In genomic region chr3:10466186-10466585, GRCh38 we compare ENCODE assay signal across 21 cellular contexts. TPM values are rescaled to one million over a fixed set of nuclear protein-coding genes. Genes with fewer than 3 reads are reported as not detected.
"Had no signal": no experiment of that assay in that cellular context is flagged by ENCODE, and none has a peak within 500 bp of the region (broad histone marks: within the 10 kb centered on the region; RNA-seq: fewer than 3 reads in every experiment).

No MANE protein-coding gene starts in this region.

- H3K9me3 Mint-ChIP-seq: naive thymus-derived CD8-positive, alpha-beta T cell; stimulated activated memory B cell treated with anti-CD40 and anti-IgM and Interleukin-4, amounts not matched to agents 10 μg/mL and 1 μg/mL and 100 μg/mL, for 72 hours; stimulated activated naive CD8-positive, alpha-beta T cell treated with anti-CD3 and anti-CD28 coated beads, Interleukin-15, Interleukin-2, amounts not matched to agents 100 ng/mL and 50 ng/mL, for 24 hours had no signal

- H3K27me3 ChIP-seq: vagina had no signal

- H3K4me3 ChIP-seq: coronary artery, esophagus muscularis mucosa, gastroesophageal sphincter, hepatocyte, mucosa of descending colon, sigmoid colon, tibial artery, upper lobe of left lung, vagina had no signal

- H3K4me1 ChIP-seq: sigmoid colon, vagina had no signal

- FAIRE-seq: small intestine had no signal

- H3K9me3 ChIP-seq: esophagus muscularis mucosa, gastroesophageal sphincter, mucosa of descending colon, neutrophil, sigmoid colon, tibial artery, upper lobe of left lung, vagina had no signal

- DNase-seq: effector CD8-positive, alpha-beta T cell; head of caudate nucleus; kidney glomerular epithelial cell; mucosa of descending colon; naive thymus-derived CD8-positive, alpha-beta T cell; sigmoid colon; small intestine; stimulated activated CD4-positive, alpha-beta T cell treated with anti-CD3 and anti-CD28 coated beads, Interleukin-4, amount 100 ng/mL, for 24 hours; tibial artery; upper lobe of left lung had no signal

- H3K4me3 Mint-ChIP-seq: naive thymus-derived CD8-positive, alpha-beta T cell; stimulated activated memory B cell treated with anti-CD40 and anti-IgM and Interleukin-4, amounts not matched to agents 10 μg/mL and 1 μg/mL and 100 μg/mL, for 72 hours; stimulated activated naive CD8-positive, alpha-beta T cell treated with anti-CD3 and anti-CD28 coated beads, Interleukin-15, Interleukin-2, amounts not matched to agents 100 ng/mL and 50 ng/mL, for 24 hours had no signal

- ATAC-seq: gastroesophageal sphincter; mucosa of descending colon; naive thymus-derived CD8-positive, alpha-beta T cell; stimulated activated memory B cell treated with anti-CD40 and anti-IgM and Interleukin-4, amounts not matched to agents 10 μg/mL and 1 μg/mL and 100 μg/mL, for 72 hours had no signal

- H3K27ac ChIP-seq: coronary artery, esophagus muscularis mucosa, gastroesophageal sphincter, hepatocyte, neutrophil, sigmoid colon, tibial artery, upper lobe of left lung, vagina had no signal

- H3K27ac Mint-ChIP-seq: naive thymus-derived CD8-positive, alpha-beta T cell; stimulated activated memory B cell treated with anti-CD40 and anti-IgM and Interleukin-4, amounts not matched to agents 10 μg/mL and 1 μg/mL and 100 μg/mL, for 72 hours; stimulated activated naive CD8-positive, alpha-beta T cell treated with anti-CD3 and anti-CD28 coated beads, Interleukin-15, Interleukin-2, amounts not matched to agents 100 ng/mL and 50 ng/mL, for 24 hours had no signal

- H3K36me3 Mint-ChIP-seq: naive thymus-derived CD8-positive, alpha-beta T cell; stimulated activated memory B cell treated with anti-CD40 and anti-IgM and Interleukin-4, amounts not matched to agents 10 μg/mL and 1 μg/mL and 100 μg/mL, for 72 hours had no signal

- H3K36me3 ChIP-seq: esophagus muscularis mucosa, gastroesophageal sphincter, neutrophil, sigmoid colon, tibial artery, upper lobe of left lung, vagina had no signal

RNA-seq across cellular contexts. Expression of gene ATP2B2, which starts 39.2 kb away (rescaled TPM):
- total RNA-seq: dermis microvascular lymphatic vessel endothelial cell; fibroblast of villous mesenchyme; naive thymus-derived CD8-positive, alpha-beta T cell; pulmonary artery endothelial cell had no signal
- polyA plus RNA-seq: naive thymus-derived CD8-positive, alpha-beta T cell had no signal
